In the genomic region with DNA sequence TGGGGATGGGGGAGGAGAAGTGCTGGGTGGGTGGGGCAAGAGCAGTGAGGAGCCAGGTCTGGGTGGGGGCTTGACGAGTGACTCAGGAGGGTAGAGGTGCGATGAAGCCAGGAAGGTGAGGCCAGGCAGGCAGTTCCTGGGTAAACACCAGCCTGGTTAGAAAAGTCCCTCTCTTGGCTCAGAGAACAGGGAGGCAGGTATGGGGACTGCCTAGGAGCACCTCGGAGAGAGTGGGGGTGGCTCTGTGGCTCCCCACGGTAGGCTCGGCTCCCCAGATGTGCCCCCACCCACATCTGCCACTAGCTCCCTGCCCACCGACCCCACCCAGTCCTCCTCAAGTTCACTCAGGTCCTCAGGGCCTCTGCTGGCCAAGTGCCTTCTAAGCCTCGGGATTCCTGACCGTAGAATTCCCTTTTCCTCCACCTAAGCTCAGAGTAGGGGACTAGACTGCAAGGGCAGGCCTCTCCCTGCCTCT, we compare ENCODE assay signal across 9 cellular contexts. TPM values are rescaled to one million over a fixed set of nuclear protein-coding genes. Genes with fewer than 3 reads are reported as not detected.
A peak's percentile ranks its signal among the peaks of the same experiment; 100 is the strongest.
DNase-seq lines count a peak whose midpoint lies in the region; ATAC-seq and TF ChIP-seq lines count a peak whose summit lies in the region.
"Had no signal": no experiment of that assay in that cellular context is flagged by ENCODE, and none has a peak within 500 bp of the region (broad histone marks: within the 10 kb centered on the region; RNA-seq: fewer than 3 reads in every experiment).

No MANE protein-coding gene starts in this region.

- peak overlapping the region; percentile 4 for H2BK5ac ChIP-seq in neuronal stem cell (ENCODE audit: low read length)

- H3K79me1 ChIP-seq in neuronal stem cell (ENCODE audit: low read depth, low read length): peaks cover 8% of the 10 kb centered on the region

- no peak for ATAC-seq in activated CD4-positive, CD25-positive, alpha-beta regulatory T cell treated with anti-CD3 and anti-CD28 coated beads, Interleukin-2, amount 50 U/mL, for 24 hours

- H2BK15ac ChIP-seq in neuronal stem cell (ENCODE audit: low read length): peak overlapping the region; percentile 18

- no peaks in the 10 kb centered on the region for H3K36me3 Mint-ChIP-seq in CD4-positive, alpha-beta memory T cell

- H3K9me3 Mint-ChIP-seq in CD4-positive, alpha-beta memory T cell: no peaks in the 10 kb centered on the region

- no peak overlapping the region for H4K8ac ChIP-seq in neuronal stem cell (ENCODE audit: low read depth, low read length)

- peak overlapping the region; percentile 75 for H2AFZ ChIP-seq in neuronal stem cell (ENCODE audit: low read length)

- H3K9ac ChIP-seq in neuronal stem cell (ENCODE audit: low read depth, low read length, poor library complexity): no peak overlapping the region

- no peaks in the 10 kb centered on the region for H3K36me3 ChIP-seq in CD4-positive, alpha-beta memory T cell (ENCODE audit: insufficient read depth, low read length)
- H3K36me3 ChIP-seq in Peyer's patch (no peaks in the 10 kb centered on the region), esophagus squamous epithelium (no peaks in the 10 kb centered on the region), neuronal stem cell (replicated peaks in 1 of 2; ENCODE audit: control insufficient read depth in 2 of 2, insufficient read depth in 2 of 2, low read length in 2 of 2) (no peaks in the 10 kb centered on the region)

- H3K23ac ChIP-seq in neuronal stem cell (ENCODE audit: low read depth, low read length, poor library complexity): no peak overlapping the region

- peaks cover 6 to 22% (median 8%) of the 10 kb centered on the region in 4 donors for H3K4me1 Mint-ChIP-seq in CD4-positive, alpha-beta memory T cell

- peak overlapping the region; percentile 84 for H3K18ac ChIP-seq in neuronal stem cell (ENCODE audit: low read length)

- no peak overlapping the region for H4K91ac ChIP-seq in neuronal stem cell (ENCODE audit: low read depth, low read length, poor library complexity)

- H3K9me3 ChIP-seq in CD4-positive, alpha-beta memory T cell (ENCODE audit: control insufficient read depth in 1 of 2, low read length in 2 of 2): no peaks in the 10 kb centered on the region
- H3K9me3 ChIP-seq in Peyer's patch (no peaks in the 10 kb centered on the region), esophagus squamous epithelium (no peaks in the 10 kb centered on the region), neuronal stem cell (replicated peaks in 1 of 2; ENCODE audit: control insufficient read depth in 2 of 2, insufficient read depth in 1 of 2, low read depth in 1 of 2, low read length in 2 of 2) (no peaks in the 10 kb centered on the region)

- intact Hi-C loops in CD4-positive, alpha-beta memory T cell (cut with micrococcal nuclease): no loop called here
- intact Hi-C loops in esophagus squamous epithelium (cut with DNase I): no loop called here

- H3K4me2 ChIP-seq in neuronal stem cell (ENCODE audit: insufficient read depth, low read length, poor library complexity, severe bottlenecking): peak overlapping the region; percentile 74

- H3K4me3 Mint-ChIP-seq in CD4-positive, alpha-beta memory T cell: peak overlapping the region in 6 of 8 donors; percentile 13 to 78 (median 54)

- H3K27ac Mint-ChIP-seq in CD4-positive, alpha-beta memory T cell: no peak overlapping the region

- no peak overlapping the region for H2BK12ac ChIP-seq in neuronal stem cell (ENCODE audit: low read length)

- peaks cover 3% of the 10 kb centered on the region in 2 donors for H3K27me3 Mint-ChIP-seq in CD4-positive, alpha-beta memory T cell

- DNase-seq in CD4-positive, alpha-beta memory T cell: no peak
- DNase-seq in Peyer's patch: peak in 1 of 3 donors; percentile 66
- DNase-seq in esophagus squamous epithelium (lab: John Stamatoyannopoulos, UW): no peak
- DNase-seq in neuronal stem cell (ENCODE audit: low spot score): no peak
- no peak for DNase-seq in substantia nigra (lab: John Stamatoyannopoulos, UW)
- no peak for DNase-seq in NCI-H524 (lab: John Stamatoyannopoulos, UW)
- no peak for DNase-seq in T-helper 1 cell

- H3K4me3 ChIP-seq in CD4-positive, alpha-beta memory T cell (ENCODE audit: low read length in 2 of 2): no peak overlapping the region
- H3K4me3 ChIP-seq in Peyer's patch (peak overlapping the region; percentile 51 to 86 (median 71)), esophagus squamous epithelium (peak overlapping the region; percentile 58 to 83 (median 71)), neuronal stem cell (ENCODE audit: low read length in 2 of 2) (peak overlapping the region; percentile 79 to 84)

- no peaks in the 10 kb centered on the region for H3K27me3 ChIP-seq in CD4-positive, alpha-beta memory T cell (ENCODE audit: insufficient read depth, low read length)
- no peaks in the 10 kb centered on the region for H3K27me3 ChIP-seq in Peyer's patch
- no peaks in the 10 kb centered on the region for H3K27me3 ChIP-seq in esophagus squamous epithelium
- no peaks in the 10 kb centered on the region for H3K27me3 ChIP-seq in neuronal stem cell (ENCODE audit: control insufficient read depth in 3 of 3, insufficient read depth in 3 of 3, low read depth in 1 of 3, low read length in 3 of 3)

- TF ChIP-seq CTCF in Peyer's patch (IDR thresholded peaks at IDR 0.05) (no peak), esophagus squamous epithelium (IDR thresholded peaks at IDR 0.05) (no peak)

- 20 to 22% methylated on average over 2 to 7 of the region's 8 CpGs for WGBS in esophagus squamous epithelium, 2 donors
- WGBS in neuronal stem cell (ENCODE audit: extremely low coverage in 2 of 2, insufficient read length in 2 of 2, insufficient replicate concordance in 1 of 2), 2 donors: no CpG with 5 or more reads among the region's 8 CpGs

- POLR2A ChIA-PET in CD4-positive, alpha-beta memory T cell (lab: Charles Lee; ENCODE audit: partially characterized antibody): interaction anchor here (1.0 to 1.2 kb wide), 2 partner anchors 15 to 90 kb away, joined by 3 read pairs; no protein-coding TSS in a partner anchor

- peak overlapping the region; percentile 12 for H2BK120ac ChIP-seq in neuronal stem cell (ENCODE audit: low read depth, low read length)

- CTCF ChIA-PET in CD4-positive, alpha-beta memory T cell (lab: Charles Lee; ENCODE audit: partially characterized antibody): interaction anchor here (0.8 kb wide), 1 partner anchor 8 kb away, joined by 3 read pairs; no protein-coding TSS in a partner anchor

- peak; percentile 13 to 27 for TF ChIP-seq POLR2A in Peyer's patch (IDR thresholded peaks at IDR 0.05)
- no peak for TF ChIP-seq POLR2A in esophagus squamous epithelium (IDR thresholded peaks at IDR 0.05)

- no peak overlapping the region for H3K4ac ChIP-seq in neuronal stem cell (ENCODE audit: low read length)

- H3K27ac ChIP-seq in CD4-positive, alpha-beta memory T cell (ENCODE audit: low read depth, low read length): no peak overlapping the region
- peak overlapping the region; percentile 72 to 96 (median 86) for H3K27ac ChIP-seq in Peyer's patch
- H3K27ac ChIP-seq in esophagus squamous epithelium: peak overlapping the region; percentile 88 to 97 (median 92)
- H3K27ac ChIP-seq in neuronal stem cell (replicated peaks; ENCODE audit: low read length): no peak overlapping the region
- H3K27ac ChIP-seq in substantia nigra (ENCODE audit: low read depth, low read length, poor library complexity, severe bottlenecking): no peak overlapping the region

- peak overlapping the region; percentile 23 for H2AK5ac ChIP-seq in neuronal stem cell (ENCODE audit: low read depth, low read length)

- peak overlapping the region; percentile 26 for H3K14ac ChIP-seq in neuronal stem cell (ENCODE audit: low read length)

- H3K4me1 ChIP-seq in CD4-positive, alpha-beta memory T cell (ENCODE audit: insufficient read depth, low read length): peaks cover 12% of the 10 kb centered on the region
- H3K4me1 ChIP-seq in Peyer's patch: peaks cover 4 to 76% (median 8%) of the 10 kb centered on the region in 4 donors
- peaks cover 58 to 95% (median 78%) of the 10 kb centered on the region in 3 donors for H3K4me1 ChIP-seq in esophagus squamous epithelium
- H3K4me1 ChIP-seq in neuronal stem cell (ENCODE audit: control insufficient read depth in 2 of 2, insufficient read depth in 1 of 2, low read depth in 1 of 2, low read length in 2 of 2): peaks cover 37 to 48% of the 10 kb centered on the region in 2 donors

RNA-seq across cellular contexts. Expression of a gene that starts 1.2 kb away (rescaled TPM):
- 1 to 10 TPM; 1.2 TPM for total RNA-seq in CD4-positive, alpha-beta memory T cell
- polyA plus RNA-seq in CD4-positive, alpha-beta memory T cell: not detected
- total RNA-seq in Peyer's patch (100 to 1,000 TPM in 3 of 4 donors, 10 to 100 TPM in 1; 68.7 to 199 (median 122) TPM), esophagus squamous epithelium (100 to 1,000 TPM in 1 of 4 donors, 10 to 100 TPM in 3; 44.9 to 107 (median 54.2) TPM)
- polyA plus RNA-seq in neuronal stem cell (2013, experiment 1 of 2): 11.0 TPM
- 10.9 TPM for polyA plus RNA-seq in neuronal stem cell (2013, experiment 2 of 2)

RNA-seq across cellular contexts. Expression of a gene that starts 40.9 kb away (rescaled TPM):
- total RNA-seq in CD4-positive, alpha-beta memory T cell: not detected
- polyA plus RNA-seq in CD4-positive, alpha-beta memory T cell: not detected
- total RNA-seq in Peyer's patch (not detected), esophagus squamous epithelium (not detected)
- not detected for polyA plus RNA-seq in neuronal stem cell (2013, experiment 1 of 2)
- not detected for polyA plus RNA-seq in neuronal stem cell (2013, experiment 2 of 2)
- total RNA-seq: HT1080 had no signal

Comparison
In these comparisons a context has a peak if more than half of its experiments do, and no peak if none do; other contexts are left out.
1. H3K27ac ChIP-seq: peak in Peyer's patch (4 of 4) and esophagus squamous epithelium (4 of 4); none in CD4-positive, alpha-beta memory T cell (single experiment), neuronal stem cell (single experiment) and substantia nigra (single experiment).
2. H3K4me3 ChIP-seq: peak in Peyer's patch (4 of 4), esophagus squamous epithelium (4 of 4) and neuronal stem cell (2 of 2); none in CD4-positive, alpha-beta memory T cell (0 of 2).
3. POLR2A ChIP-seq: peak in Peyer's patch (2 of 2); none in esophagus squamous epithelium (0 of 4).
4. RNA of a gene that starts 1.2 kb away (total RNA-seq): 68.7 to 199 TPM in Peyer's patch and 44.9 to 107 TPM in esophagus squamous epithelium; 1.2 TPM in CD4-positive, alpha-beta memory T cell; every median in the first group is over 10 times any median in the second.